ENCODE assay signal across 1 cellular context in the genomic region with DNA sequence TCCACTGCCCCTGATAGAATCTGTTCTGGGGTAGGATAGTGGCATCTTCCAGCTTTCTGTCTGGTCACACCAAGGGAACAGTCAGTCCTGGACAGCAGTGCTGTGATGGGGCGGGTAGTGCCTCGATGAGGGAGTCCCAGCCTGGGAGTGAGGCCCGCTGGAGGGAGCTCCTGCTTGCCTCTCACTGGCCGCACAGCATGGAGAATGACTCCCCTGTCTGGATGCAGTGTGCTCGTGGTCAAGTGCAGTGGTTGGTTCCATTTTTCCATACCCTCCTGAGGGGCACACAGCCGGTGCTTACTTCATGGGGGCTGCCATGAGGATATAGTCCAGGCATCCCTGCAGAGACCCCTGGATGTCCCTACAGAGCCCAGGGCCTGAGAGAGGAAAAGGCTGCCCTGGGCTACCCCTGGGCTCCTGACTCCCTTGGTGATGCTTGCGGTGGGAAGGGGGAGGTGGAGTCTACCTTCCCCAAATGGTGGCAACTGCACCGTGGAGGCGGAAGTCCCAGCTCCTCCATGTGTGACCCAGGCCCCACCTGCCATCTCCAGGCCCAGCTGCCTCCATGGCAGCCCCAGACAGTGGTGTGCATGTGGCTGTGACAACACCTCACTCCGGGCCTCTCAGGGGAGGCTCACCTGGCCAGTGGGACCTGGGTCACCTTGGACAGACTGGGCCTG.
TF ChIP-seq lines count a peak whose summit lies in the region.

No MANE protein-coding gene starts in this region.

TF ChIP-seq in H1, 55 proteins besides CTCF, POLR2A, EP300 and RAD21 (continued from another document):
- TF ChIP-seq, protein P1, sequence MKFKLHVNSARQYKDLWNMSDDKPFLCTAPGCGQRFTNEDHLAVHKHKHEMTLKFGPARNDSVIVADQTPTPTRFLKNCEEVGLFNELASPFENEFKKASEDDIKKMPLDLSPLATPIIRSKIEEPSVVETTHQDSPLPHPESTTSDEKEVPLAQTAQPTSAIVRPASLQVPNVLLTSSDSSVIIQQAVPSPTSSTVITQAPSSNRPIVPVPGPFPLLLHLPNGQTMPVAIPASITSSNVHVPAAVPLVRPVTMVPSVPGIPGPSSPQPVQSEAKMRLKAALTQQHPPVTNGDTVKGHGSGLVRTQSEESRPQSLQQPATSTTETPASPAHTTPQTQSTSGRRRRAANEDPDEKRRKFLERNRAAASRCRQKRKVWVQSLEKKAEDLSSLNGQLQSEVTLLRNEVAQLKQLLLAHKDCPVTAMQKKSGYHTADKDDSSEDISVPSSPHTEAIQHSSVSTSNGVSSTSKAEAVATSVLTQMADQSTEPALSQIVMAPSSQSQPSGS (IDR thresholded peaks at IDR 0.05; ENCODE audit: low read length) = no peak
- TF ChIP-seq RNF2 (IDR thresholded peaks at IDR 0.05; ENCODE audit: borderline replicate concordance, low read depth, low read length, missing control alignments, poor library complexity, severe bottlenecking) (no peak), CHD1 (IDR thresholded peaks at IDR 0.05; ENCODE audit: low read depth, low read length) (no peak), ATF3 (IDR thresholded peaks at IDR 0.05; ENCODE audit: insufficient read depth, low read depth, low read length) (no peak), SAP30 (IDR thresholded peaks at IDR 0.05; ENCODE audit: insufficient read depth, insufficient replicate concordance, low read length) (no peak), SP4 (IDR thresholded peaks at IDR 0.05; ENCODE audit: low read length) (no peak), KDM5A (IDR thresholded peaks at IDR 0.05; ENCODE audit: low read length) (no peak), SRF (IDR thresholded peaks at IDR 0.05; ENCODE audit: low read depth, low read length) (no peak), TCF12 (IDR thresholded peaks at IDR 0.05; ENCODE audit: low read depth, low read length) (no peak), RFX5 (IDR thresholded peaks at IDR 0.05; ENCODE audit: borderline replicate concordance, low read depth, low read length) (no peak), TAF7 (optimal IDR thresholded peaks at IDR 0.05; ENCODE audit: borderline replicate concordance, low read depth, low read length) (no peak), MAX (IDR thresholded peaks at IDR 0.05) (no peak), SIX5 (IDR thresholded peaks at IDR 0.05; ENCODE audit: low read depth, low read length) (no peak)
- TF ChIP-seq, protein P2, sequence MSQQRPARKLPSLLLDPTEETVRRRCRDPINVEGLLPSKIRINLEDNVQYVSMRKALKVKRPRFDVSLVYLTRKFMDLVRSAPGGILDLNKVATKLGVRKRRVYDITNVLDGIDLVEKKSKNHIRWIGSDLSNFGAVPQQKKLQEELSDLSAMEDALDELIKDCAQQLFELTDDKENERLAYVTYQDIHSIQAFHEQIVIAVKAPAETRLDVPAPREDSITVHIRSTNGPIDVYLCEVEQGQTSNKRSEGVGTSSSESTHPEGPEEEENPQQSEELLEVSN (IDR thresholded peaks at IDR 0.05) = no peak
TF ChIP-seq in H1: peak in this region for 0.
